ENCODE assay signal across 9 cellular contexts in the genomic region with DNA sequence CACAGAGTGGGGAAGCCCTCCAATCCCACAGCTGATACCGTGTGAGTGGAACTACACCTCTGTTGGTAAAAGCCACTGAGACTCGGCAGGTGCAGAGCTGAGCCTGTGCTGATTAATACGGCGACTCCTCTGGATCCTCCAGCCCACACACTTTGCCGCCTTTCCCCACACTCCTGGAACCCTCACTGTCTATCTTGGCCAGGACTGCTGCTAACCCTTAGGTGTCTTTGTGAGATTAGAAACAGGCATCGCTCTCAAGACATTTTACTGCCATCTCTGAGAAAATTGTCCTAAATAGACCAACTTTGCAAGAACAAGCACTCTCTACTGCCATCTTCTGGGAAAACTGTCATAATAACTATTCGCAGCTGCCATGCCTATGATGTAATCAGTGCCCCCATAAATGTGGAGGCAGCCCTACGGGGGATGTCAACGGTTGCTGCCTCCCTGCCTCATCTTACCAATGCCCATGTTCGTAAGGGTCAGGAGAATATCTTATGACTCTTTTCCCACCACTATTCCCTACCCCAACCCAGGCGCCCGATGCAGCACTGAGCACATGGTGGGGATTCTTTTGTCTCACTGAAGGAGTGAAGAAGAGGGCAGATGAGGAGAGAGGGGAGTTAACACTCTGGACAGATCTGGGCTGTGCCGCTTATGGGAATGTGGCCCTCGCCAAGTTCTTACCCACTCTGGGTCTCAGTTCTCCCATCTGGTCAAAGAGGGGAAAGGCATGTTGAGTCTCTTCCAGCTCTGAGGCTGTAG. TPM values are rescaled to one million over a fixed set of nuclear protein-coding genes. Genes with fewer than 3 reads are reported as not detected.
DNase-seq lines count a peak whose midpoint lies in the region; TF ChIP-seq lines count a peak whose summit lies in the region.
"Had no signal": no experiment of that assay in that cellular context is flagged by ENCODE, and none has a peak within 500 bp of the region (broad histone marks: within the 10 kb centered on the region; RNA-seq: fewer than 3 reads in every experiment).

No MANE protein-coding gene starts in this region.

- intact Hi-C loops in activated T-helper 2 cell treated with anti-CD3 and anti-CD28 coated beads, Interferon-gamma antibody, Interleukin-2, Interleukin-4, amounts not matched to agents 10 μg/mL and 5 μg/mL and 100 μg/mL, durations not matched to agents 14 hours and 24 hours and 36 hours (cut with micrococcal nuclease): no loop called here

- H3K9me3 Mint-ChIP-seq in type B pancreatic cell: no peaks in the 10 kb centered on the region
- H3K9me3 Mint-ChIP-seq in activated CD4-positive, alpha-beta memory T cell treated with anti-CD3 and anti-CD28 coated beads, Interleukin-2, amount 10 ng/mL, durations not matched to agents 7 days and 5 days: no peaks in the 10 kb centered on the region
- no peaks in the 10 kb centered on the region for H3K9me3 Mint-ChIP-seq in activated T-helper 2 cell treated with anti-CD3 and anti-CD28 coated beads, Interferon-gamma antibody, Interleukin-2, Interleukin-4, amounts not matched to agents 10 μg/mL and 5 μg/mL and 100 μg/mL, durations not matched to agents 14 hours and 24 hours and 36 hours

- DNase-seq in COLO829 (ENCODE audit: low spot score): peak; percentile 73
- DNase-seq in HFF-Myc (ENCODE audit: extremely low read depth, low read depth): peak; percentile 21
- DNase-seq in NCI-H748 treated with DMSO at 0.1 percent for 48 hours (lab: John Stamatoyannopoulos, UW): peak; percentile 8
- peak; percentile 43 for DNase-seq in astrocyte of the spinal cord (ENCODE audit: low read depth, low spot score)
- DNase-seq in kidney epithelial cell (ENCODE audit: low read depth): peak; percentile 4
- DNase-seq in type B pancreatic cell (ENCODE audit: extremely low spot score, unreplicated experiment): no peak
- no peak for DNase-seq in activated CD4-positive, alpha-beta memory T cell treated with anti-CD3 and anti-CD28 coated beads, Interleukin-2, amount 10 ng/mL, durations not matched to agents 7 days and 5 days
- DNase-seq in activated T-helper 2 cell treated with anti-CD3 and anti-CD28 coated beads, Interferon-gamma antibody, Interleukin-2, Interleukin-4, amounts not matched to agents 10 μg/mL and 5 μg/mL and 100 μg/mL, durations not matched to agents 14 hours and 24 hours and 36 hours (ENCODE audit: low spot score): no peak

- peaks cover 8% of the 10 kb centered on the region for H3K27me3 Mint-ChIP-seq in type B pancreatic cell
- H3K27me3 Mint-ChIP-seq in activated CD4-positive, alpha-beta memory T cell treated with anti-CD3 and anti-CD28 coated beads, Interleukin-2, amount 10 ng/mL, durations not matched to agents 7 days and 5 days: peaks cover 53% of the 10 kb centered on the region
- peaks cover 7% of the 10 kb centered on the region for H3K27me3 Mint-ChIP-seq in activated T-helper 2 cell treated with anti-CD3 and anti-CD28 coated beads, Interferon-gamma antibody, Interleukin-2, Interleukin-4, amounts not matched to agents 10 μg/mL and 5 μg/mL and 100 μg/mL, durations not matched to agents 14 hours and 24 hours and 36 hours (ENCODE audit: low read depth)

- CTCF ChIA-PET in activated CD4-positive, alpha-beta memory T cell treated with anti-CD3 and anti-CD28 coated beads, Interleukin-2, amount 10 ng/mL, durations not matched to agents 7 days and 5 days (lab: Charles Lee): interaction anchor here (1.0 to 2.4 kb wide), 8 partner anchors 8 to 176 kb away, joined by 3 to 12 read pairs (median 4); no protein-coding TSS in a partner anchor

- in situ Hi-C loops in astrocyte of the spinal cord (cut with HindIII; ENCODE audit: low sequenced_read_pairs): no loop called here

- H3K36me3 Mint-ChIP-seq in type B pancreatic cell: no peaks in the 10 kb centered on the region
- no peaks in the 10 kb centered on the region for H3K36me3 Mint-ChIP-seq in activated CD4-positive, alpha-beta memory T cell treated with anti-CD3 and anti-CD28 coated beads, Interleukin-2, amount 10 ng/mL, durations not matched to agents 7 days and 5 days (ENCODE audit: low read depth)
- peaks cover 5% of the 10 kb centered on the region for H3K36me3 Mint-ChIP-seq in activated T-helper 2 cell treated with anti-CD3 and anti-CD28 coated beads, Interferon-gamma antibody, Interleukin-2, Interleukin-4, amounts not matched to agents 10 μg/mL and 5 μg/mL and 100 μg/mL, durations not matched to agents 14 hours and 24 hours and 36 hours (ENCODE audit: low read depth)
- H3K36me3 Mint-ChIP-seq: IgD-negative memory B cell had no signal

- H3K4me1 Mint-ChIP-seq in type B pancreatic cell (ENCODE audit: unreplicated experiment): peaks cover 5% of the 10 kb centered on the region
- peaks cover 4% of the 10 kb centered on the region for H3K4me1 Mint-ChIP-seq in activated CD4-positive, alpha-beta memory T cell treated with anti-CD3 and anti-CD28 coated beads, Interleukin-2, amount 10 ng/mL, durations not matched to agents 7 days and 5 days
- H3K4me1 Mint-ChIP-seq in activated T-helper 2 cell treated with anti-CD3 and anti-CD28 coated beads, Interferon-gamma antibody, Interleukin-2, Interleukin-4, amounts not matched to agents 10 μg/mL and 5 μg/mL and 100 μg/mL, durations not matched to agents 14 hours and 24 hours and 36 hours (ENCODE audit: low read depth): peaks cover 6% of the 10 kb centered on the region

- no peaks in the 10 kb centered on the region for H3K36me3 ChIP-seq in kidney epithelial cell (ENCODE audit: control insufficient read depth, insufficient read depth, low read length)

- no peak for TF ChIP-seq CTCF in HFF-Myc (IDR thresholded peaks at IDR 0.05; ENCODE audit: low read depth, low read length, missing control alignments)
- TF ChIP-seq CTCF in astrocyte of the spinal cord (IDR thresholded peaks at IDR 0.05; ENCODE audit: low read depth, low read length): peak; percentile 60
- TF ChIP-seq CTCF in kidney epithelial cell (IDR thresholded peaks at IDR 0.05; ENCODE audit: insufficient read depth, low read length, poor library complexity, severe bottlenecking): peak; percentile 42
- TF ChIP-seq CTCF in type B pancreatic cell (conservative IDR thresholded peaks at IDR 0.05): peak; percentile 79

- POLR2A ChIA-PET in activated CD4-positive, alpha-beta memory T cell treated with anti-CD3 and anti-CD28 coated beads, Interleukin-2, amount 10 ng/mL, durations not matched to agents 7 days and 5 days (lab: Charles Lee): no interaction called here

- H3K4me3 ChIP-seq in HFF-Myc (replicated peaks; ENCODE audit: low read depth, low read length) (no peak overlapping the region), astrocyte of the spinal cord (ENCODE audit: low read depth, low read length) (no peak overlapping the region), kidney epithelial cell (ENCODE audit: low read depth, low read length) (no peak overlapping the region)

- H3K4me3 Mint-ChIP-seq in type B pancreatic cell: no peak overlapping the region
- H3K4me3 Mint-ChIP-seq in activated CD4-positive, alpha-beta memory T cell treated with anti-CD3 and anti-CD28 coated beads, Interleukin-2, amount 10 ng/mL, durations not matched to agents 7 days and 5 days: no peak overlapping the region
- no peak overlapping the region for H3K4me3 Mint-ChIP-seq in activated T-helper 2 cell treated with anti-CD3 and anti-CD28 coated beads, Interferon-gamma antibody, Interleukin-2, Interleukin-4, amounts not matched to agents 10 μg/mL and 5 μg/mL and 100 μg/mL, durations not matched to agents 14 hours and 24 hours and 36 hours (ENCODE audit: low read depth)
- H3K4me3 Mint-ChIP-seq: IgD-negative memory B cell had no signal

- no peak overlapping the region for H3K27ac Mint-ChIP-seq in type B pancreatic cell
- no peak overlapping the region for H3K27ac Mint-ChIP-seq in activated CD4-positive, alpha-beta memory T cell treated with anti-CD3 and anti-CD28 coated beads, Interleukin-2, amount 10 ng/mL, durations not matched to agents 7 days and 5 days
- no peak overlapping the region for H3K27ac Mint-ChIP-seq in activated T-helper 2 cell treated with anti-CD3 and anti-CD28 coated beads, Interferon-gamma antibody, Interleukin-2, Interleukin-4, amounts not matched to agents 10 μg/mL and 5 μg/mL and 100 μg/mL, durations not matched to agents 14 hours and 24 hours and 36 hours

- H3K27me3 ChIP-seq in kidney epithelial cell (ENCODE audit: control insufficient read depth, insufficient read depth, low read length): peaks cover 17% of the 10 kb centered on the region

RNA-seq across cellular contexts. Expression of a gene that starts 26.1 kb away (rescaled TPM):
- total RNA-seq in kidney epithelial cell (not detected in 2 replicates), type B pancreatic cell (ENCODE audit: low replicate concordance) (0.95 and 1.2 TPM in 2 replicates)
- total RNA-seq in activated CD4-positive, alpha-beta memory T cell treated with anti-CD3 and anti-CD28 coated beads, Interleukin-2, amount 10 ng/mL, durations not matched to agents 7 days and 5 days: under 1 TPM in 1 of 2 experiments, not detected in 1; 0.05 TPM
- total RNA-seq in activated T-helper 2 cell treated with anti-CD3 and anti-CD28 coated beads, Interferon-gamma antibody, Interleukin-2, Interleukin-4, amounts not matched to agents 10 μg/mL and 5 μg/mL and 100 μg/mL, durations not matched to agents 14 hours and 24 hours and 36 hours: 0.05 TPM in 1 of 2 replicates, not detected in the other

RNA-seq across cellular contexts. Expression of a gene that starts 59.3 kb away (rescaled TPM):
- total RNA-seq in kidney epithelial cell (0.88 and 2.7 TPM in 2 replicates), type B pancreatic cell (ENCODE audit: low replicate concordance) (4.6 and 33.3 TPM in 2 replicates)
- 1 to 10 TPM; 1.6 to 2.8 TPM for total RNA-seq in activated CD4-positive, alpha-beta memory T cell treated with anti-CD3 and anti-CD28 coated beads, Interleukin-2, amount 10 ng/mL, durations not matched to agents 7 days and 5 days
- total RNA-seq in activated T-helper 2 cell treated with anti-CD3 and anti-CD28 coated beads, Interferon-gamma antibody, Interleukin-2, Interleukin-4, amounts not matched to agents 10 μg/mL and 5 μg/mL and 100 μg/mL, durations not matched to agents 14 hours and 24 hours and 36 hours: 31.0 and 31.3 TPM in 2 replicates

Comparison
In these comparisons a context has a peak if more than half of its experiments do, and no peak if none do; other contexts are left out.
1. DNase-seq: peak in COLO829 (single experiment), HFF-Myc (single experiment), NCI-H748 treated with DMSO at 0.1 percent for 48 hours (single experiment), astrocyte of the spinal cord (single experiment) and kidney epithelial cell (single experiment); none in type B pancreatic cell (single experiment), activated CD4-positive, alpha-beta memory T cell treated with anti-CD3 and anti-CD28 coated beads, Interleukin-2, amount 10 ng/mL, durations not matched to agents 7 days and 5 days (single experiment) and activated T-helper 2 cell treated with anti-CD3 and anti-CD28 coated beads, Interferon-gamma antibody, Interleukin-2, Interleukin-4, amounts not matched to agents 10 μg/mL and 5 μg/mL and 100 μg/mL, durations not matched to agents 14 hours and 24 hours and 36 hours (single experiment).